In the genomic region with DNA sequence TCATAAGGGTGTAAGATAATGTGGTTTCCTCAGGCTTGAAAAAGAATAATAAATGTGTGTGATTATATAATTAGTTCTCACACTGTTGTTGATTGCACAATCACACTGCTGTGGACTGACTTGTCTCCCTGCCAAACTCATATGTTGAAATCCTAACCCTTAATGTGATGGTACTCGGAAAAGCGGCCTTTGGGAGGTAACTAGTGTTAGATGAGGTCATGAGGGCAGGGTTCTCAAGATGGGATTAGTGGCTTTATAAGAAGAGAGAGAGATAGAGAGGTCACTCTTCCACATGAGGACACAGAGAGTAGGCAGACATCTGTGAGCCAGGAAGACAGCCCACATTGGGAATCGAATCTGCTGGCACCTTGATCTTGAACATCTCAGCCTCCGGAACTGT, we compare ENCODE assay signal across 14 cellular contexts.
DNase-seq lines count a peak whose midpoint lies in the region; ATAC-seq and TF ChIP-seq lines count a peak whose summit lies in the region.
"Had no signal": no experiment of that assay in that cellular context is flagged by ENCODE, and none has a peak within 500 bp of the region (broad histone marks: within the 10 kb centered on the region; RNA-seq: fewer than 3 reads in every experiment).

No MANE protein-coding gene starts in this region.

- H3K27me3 Mint-ChIP-seq in activated T-cell treated with anti-CD3 and anti-CD28 coated beads, Interleukin-2, amount 50 U/mL, for 4 hours (ENCODE audit: low read depth) = no peaks in the 10 kb centered on the region
- H3K27me3 Mint-ChIP-seq: activated CD4-positive, alpha-beta memory T cell treated with anti-CD3 and anti-CD28 coated beads for 36 hours had no signal

- intact Hi-C loops in esophagus squamous epithelium (cut with DNase I) = no loop called here

- H2AK5ac ChIP-seq in mesenchymal stem cell (ENCODE audit: low read length, severe bottlenecking) = no peak overlapping the region

- H3K27me3 ChIP-seq in esophagus squamous epithelium (no peaks in the 10 kb centered on the region), mesenchymal stem cell (ENCODE audit: control insufficient read depth in 1 of 2, insufficient read depth in 1 of 2, low read length in 2 of 2) (no peaks in the 10 kb centered on the region)

- H3K4me3 ChIP-seq in AG10803 (ENCODE audit: low read length) = no peak overlapping the region
- H3K4me3 ChIP-seq in esophagus squamous epithelium = peak overlapping the region in 1 of 4 donors; percentile 13
- H3K4me3 ChIP-seq in mesenchymal stem cell (ENCODE audit: insufficient read depth in 1 of 2, low read depth in 1 of 2, low read length in 2 of 2) = peak overlapping the region in 1 of 2 experiments; percentile 46

- no peak for TF ChIP-seq CTCF in AG10803 (conservative IDR thresholded peaks at IDR 0.05; ENCODE audit: low read length)
- no peak for TF ChIP-seq CTCF in esophagus squamous epithelium (IDR thresholded peaks at IDR 0.05)

- no peak overlapping the region for H3K4ac ChIP-seq in mesenchymal stem cell (ENCODE audit: low read depth in 1 of 2, low read length in 2 of 2)

- H3K27ac ChIP-seq in esophagus squamous epithelium (peak overlapping the region in 3 of 4 donors; percentile 13 to 59 (median 39)), mesenchymal stem cell (ENCODE audit: low read length, poor library complexity, severe bottlenecking) (no peak overlapping the region)

- ATAC-seq in activated T-cell treated with anti-CD3 and anti-CD28 coated beads, Interleukin-2, amount 50 U/mL, for 4 hours = no peak

- no peak overlapping the region for H2AFZ ChIP-seq in mesenchymal stem cell (ENCODE audit: low read depth, low read length)

- H3K36me3 ChIP-seq in esophagus squamous epithelium (no peaks in the 10 kb centered on the region), mesenchymal stem cell (ENCODE audit: control insufficient read depth in 1 of 2, insufficient read depth in 2 of 2, low read depth in 1 of 2, low read length in 2 of 2) (no peaks in the 10 kb centered on the region)

- H3K4me1 Mint-ChIP-seq in activated T-cell treated with anti-CD3 and anti-CD28 coated beads, Interleukin-2, amount 50 U/mL, for 4 hours (ENCODE audit: low read depth) = no peaks in the 10 kb centered on the region
- H3K4me1 Mint-ChIP-seq: activated naive CD4-positive, alpha-beta T cell treated with anti-CD3 and anti-CD28 coated beads, Interleukin-2, amount 10 ng/mL, durations not matched to agents 7 days and 5 days had no signal

- H3K23ac ChIP-seq in mesenchymal stem cell (ENCODE audit: low read length in 2 of 2) = no peak overlapping the region

- 32 to 37% methylated on average over 4 of the region's 4 CpGs for WGBS in esophagus squamous epithelium, 2 donors
- 68% methylated on average over 4 of the region's 4 CpGs for WGBS in mesenchymal stem cell

- no peak overlapping the region for H3K18ac ChIP-seq in mesenchymal stem cell (ENCODE audit: low read depth in 1 of 2, low read length in 2 of 2)

- no peak overlapping the region for H2BK120ac ChIP-seq in mesenchymal stem cell (ENCODE audit: low read depth, low read length)

- H3K9me3 ChIP-seq in esophagus squamous epithelium = no peaks in the 10 kb centered on the region
- H3K9me3 ChIP-seq in mesenchymal stem cell (ENCODE audit: control insufficient read depth, low read length) = no peaks in the 10 kb centered on the region

- no peak overlapping the region for H3K14ac ChIP-seq in mesenchymal stem cell (ENCODE audit: low read length in 2 of 2)

- H4K91ac ChIP-seq in mesenchymal stem cell (ENCODE audit: low read length) = no peak overlapping the region

- H3K4me1 ChIP-seq in esophagus squamous epithelium = no peaks in the 10 kb centered on the region
- H3K4me1 ChIP-seq in mesenchymal stem cell (ENCODE audit: control insufficient read depth, insufficient read depth, low read depth, low read length) = peaks cover 1% of the 10 kb centered on the region

- no peaks in the 10 kb centered on the region for H3K36me3 Mint-ChIP-seq in activated T-cell treated with anti-CD3 and anti-CD28 coated beads, Interleukin-2, amount 50 U/mL, for 4 hours (ENCODE audit: insufficient read depth)
- H3K36me3 Mint-ChIP-seq: activated CD4-positive, alpha-beta memory T cell treated with anti-CD3 and anti-CD28 coated beads for 36 hours; activated naive CD4-positive, alpha-beta T cell treated with anti-CD3 and anti-CD28 coated beads, Interleukin-2, amount 10 ng/mL, durations not matched to agents 7 days and 5 days; naive B cell had no signal

- no peak overlapping the region for H2BK5ac ChIP-seq in mesenchymal stem cell (ENCODE audit: low read depth, low read length, poor library complexity, severe bottlenecking)

- TF ChIP-seq POLR2A in esophagus squamous epithelium (IDR thresholded peaks at IDR 0.05) = no peak

- no peaks in the 10 kb centered on the region for H3K79me1 ChIP-seq in mesenchymal stem cell (replicated peaks; ENCODE audit: low read length, poor library complexity, severe bottlenecking)

- no peak overlapping the region for H3K4me2 ChIP-seq in mesenchymal stem cell (ENCODE audit: low read length, poor library complexity, severe bottlenecking)

- DNase-seq in AG10803 (ENCODE audit: low read depth) = peak; percentile 87
- DNase-seq in NOMO-1 (lab: John Stamatoyannopoulos, UW; ENCODE audit: unreplicated experiment in 2 of 2) = peak; percentile 14 to 47
- no peak for DNase-seq in esophagus squamous epithelium (lab: John Stamatoyannopoulos, UW)
- DNase-seq in mesenchymal stem cell = peak; percentile 37
- DNase-seq in NCI-H524 treated with DMSO at 0.1 percent for 48 hours (lab: John Stamatoyannopoulos, UW) = no peak
- DNase-seq in LoVo (ENCODE audit: low spot score) = no peak
- no peak for DNase-seq in cortex of kidney (lab: John Stamatoyannopoulos, UW)
- no peak for DNase-seq in activated T-cell treated with anti-CD3 and anti-CD28 coated beads, Interleukin-2, amount 50 U/mL, for 4 hours
- DNase-seq: activated CD4-positive, alpha-beta memory T cell treated with anti-CD3 and anti-CD28 coated beads for 36 hours; activated naive CD4-positive, alpha-beta T cell treated with anti-CD3 and anti-CD28 coated beads, Interleukin-2, amount 10 ng/mL, durations not matched to agents 7 days and 5 days; C1 segment of cervical spinal cord; Kasumi-1; naive B cell; NCI-H748 treated with DMSO at 0.1 percent for 48 hours had no signal

- H4K8ac ChIP-seq in mesenchymal stem cell (ENCODE audit: low read length) = no peak overlapping the region

- no peak overlapping the region for H2BK12ac ChIP-seq in mesenchymal stem cell (ENCODE audit: low read length in 2 of 2)

- H2BK15ac ChIP-seq in mesenchymal stem cell (ENCODE audit: low read depth, poor library complexity, severe bottlenecking) = no peak overlapping the region

- H3K4me3 Mint-ChIP-seq in activated T-cell treated with anti-CD3 and anti-CD28 coated beads, Interleukin-2, amount 50 U/mL, for 4 hours = no peak overlapping the region
- H3K4me3 Mint-ChIP-seq: activated CD4-positive, alpha-beta memory T cell treated with anti-CD3 and anti-CD28 coated beads for 36 hours; activated naive CD4-positive, alpha-beta T cell treated with anti-CD3 and anti-CD28 coated beads, Interleukin-2, amount 10 ng/mL, durations not matched to agents 7 days and 5 days; naive B cell had no signal

- no peaks in the 10 kb centered on the region for H3K9me3 Mint-ChIP-seq in activated T-cell treated with anti-CD3 and anti-CD28 coated beads, Interleukin-2, amount 50 U/mL, for 4 hours
- H3K9me3 Mint-ChIP-seq: activated CD4-positive, alpha-beta memory T cell treated with anti-CD3 and anti-CD28 coated beads for 36 hours; activated naive CD4-positive, alpha-beta T cell treated with anti-CD3 and anti-CD28 coated beads, Interleukin-2, amount 10 ng/mL, durations not matched to agents 7 days and 5 days; naive B cell had no signal

- H3K9ac ChIP-seq in mesenchymal stem cell (ENCODE audit: low read length) = peak overlapping the region; percentile 6

Comparison
In these comparisons a context has a peak if more than half of its experiments do, and no peak if none do; other contexts are left out.
1. DNase-seq: peak in AG10803 (single experiment), NOMO-1 (2 of 2) and mesenchymal stem cell (single experiment); none in esophagus squamous epithelium (single experiment), NCI-H524 treated with DMSO at 0.1 percent for 48 hours (single experiment), LoVo (single experiment), cortex of kidney (single experiment) and activated T-cell treated with anti-CD3 and anti-CD28 coated beads, Interleukin-2, amount 50 U/mL, for 4 hours (single experiment).